Comparison of ENCODE assay signal across 1 cellular context in the genomic region with DNA sequence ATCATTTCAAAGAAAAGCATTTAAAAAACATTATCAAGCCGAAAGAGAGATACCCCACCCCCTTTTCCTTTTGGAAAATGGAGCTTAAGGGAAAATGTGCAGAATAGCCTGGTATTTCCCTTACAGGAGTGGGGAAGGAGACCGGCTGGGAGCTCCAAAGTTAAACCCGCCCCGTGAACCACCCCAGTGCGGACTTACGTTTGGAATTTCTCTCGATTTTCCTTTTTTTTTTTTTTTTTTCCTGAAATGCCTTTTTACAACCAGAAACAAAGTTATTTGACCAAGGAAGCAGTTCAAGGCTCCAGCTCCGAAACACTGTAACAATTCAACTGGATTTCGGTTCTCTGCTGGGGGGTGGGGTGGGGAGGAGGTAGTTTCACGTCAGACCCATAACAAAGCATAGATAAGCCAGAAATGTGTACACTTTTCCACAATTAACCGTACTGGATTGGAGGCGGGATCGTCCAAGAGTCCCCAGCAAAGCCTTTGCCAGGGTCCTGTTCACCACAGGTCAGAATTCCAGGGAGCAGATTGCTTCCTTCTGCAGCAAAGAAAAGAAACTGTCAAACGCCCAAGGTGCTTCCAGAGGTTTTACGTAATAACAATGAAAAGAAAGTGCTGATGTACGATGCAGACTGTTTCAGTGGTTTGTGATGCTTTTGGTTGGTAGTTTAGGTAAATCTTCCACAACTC.
TF ChIP-seq lines count a peak whose summit lies in the region.

No MANE protein-coding gene starts in this region.

TF ChIP-seq in IMR-90, 13 proteins besides CTCF, POLR2A, EP300 and RAD21:
- no peak for TF ChIP-seq RCOR1 (IDR thresholded peaks at IDR 0.05; ENCODE audit: insufficient replicate concordance, low read length)
- TF ChIP-seq MAZ (IDR thresholded peaks at IDR 0.05; ENCODE audit: borderline replicate concordance, low read depth, low read length), result no peak
